Comparison of ENCODE assay signal across 1 cellular context in the genomic region with DNA sequence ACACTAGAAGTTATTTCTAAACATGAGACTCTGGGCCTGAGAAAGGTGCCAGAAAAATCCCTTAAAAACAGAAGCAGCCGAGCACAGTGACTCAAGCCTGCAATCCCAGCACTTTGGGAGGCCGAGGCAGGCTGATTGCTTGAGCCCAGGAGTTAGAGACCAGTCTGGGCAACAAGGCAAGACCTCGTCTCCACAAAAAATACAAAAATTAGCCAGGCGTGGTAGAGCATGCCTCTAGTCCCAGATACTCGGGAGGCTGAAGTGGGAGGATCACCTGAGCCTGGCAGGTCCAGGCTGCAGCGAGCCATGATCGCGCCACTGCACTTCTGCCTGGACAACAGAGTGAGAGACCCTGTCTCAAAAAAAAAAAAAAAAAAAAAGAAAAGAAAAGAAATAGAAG. TPM values are rescaled to one million over a fixed set of nuclear protein-coding genes. Genes with fewer than 3 reads are reported as not detected.
"Had no signal": no experiment of that assay in that cellular context is flagged by ENCODE, and none has a peak within 500 bp of the region (broad histone marks: within the 10 kb centered on the region; RNA-seq: fewer than 3 reads in every experiment).

No MANE protein-coding gene starts in this region.

RNA-seq across cellular contexts. Expression of a gene that starts 0.4 kb away (rescaled TPM):
- total RNA-seq: myocyte had no signal
